Comparison of ENCODE assay signal across 19 cellular contexts in the genomic region with DNA sequence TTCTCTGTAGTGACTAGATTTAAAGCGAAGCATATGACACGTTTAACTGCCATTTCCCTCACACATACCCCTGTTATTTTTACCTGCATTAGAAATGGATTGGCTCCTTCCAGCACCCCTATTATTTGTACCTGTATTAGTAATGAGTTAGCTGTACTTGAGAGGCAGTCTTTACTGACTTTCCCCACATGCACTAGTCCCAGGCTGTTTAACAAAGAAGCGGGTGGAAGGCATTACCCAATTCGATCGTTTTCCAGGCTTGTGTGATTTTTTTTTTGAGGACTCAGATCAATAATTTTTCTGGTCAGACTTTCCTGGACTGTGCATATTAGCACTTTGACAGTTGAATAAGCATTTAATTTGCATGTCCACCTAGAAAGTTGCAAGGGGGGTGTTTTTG. TPM values are rescaled to one million over a fixed set of nuclear protein-coding genes. Genes with fewer than 3 reads are reported as not detected.
DNase-seq lines count a peak whose midpoint lies in the region; ATAC-seq and TF ChIP-seq lines count a peak whose summit lies in the region.
"Had no signal": no experiment of that assay in that cellular context is flagged by ENCODE, and none has a peak within 500 bp of the region (broad histone marks: within the 10 kb centered on the region; RNA-seq: fewer than 3 reads in every experiment).

No MANE protein-coding gene starts in this region.

- intact Hi-C loops in natural killer cell (cut with micrococcal nuclease) = no loop called here

- peak overlapping the region; percentile 34 for H3K27ac Mint-ChIP-seq in T-helper 2 cell treated with Interferon-gamma antibody and Interleukin-4, amounts not matched to agents 5 μg/mL and 100 μg/mL, for 36 hours
- peak overlapping the region; percentile 22 to 58 for H3K27ac Mint-ChIP-seq in natural killer cell
- H3K27ac Mint-ChIP-seq in natural killer cell treated with Interleukin-12 subunit alpha and Interleukin-12 subunit beta and Interleukin-15 and Interleukin-18, amount 100 ng/mL, for 72 hours = no peak overlapping the region

- ATAC-seq in natural killer cell (no peak), GM21723 (IDR thresholded peaks at IDR 0.05; ENCODE audit: unreplicated experiment) (no peak)
- no peak for ATAC-seq in natural killer cell treated with Interleukin-12 subunit alpha and Interleukin-12 subunit beta and Interleukin-15 and Interleukin-18, amount 100 ng/mL, for 72 hours

- H3K27me3 ChIP-seq in hepatocyte = no peaks in the 10 kb centered on the region
- H3K27me3 ChIP-seq: left lung, tibial artery had no signal

- no peak overlapping the region for H2AFZ ChIP-seq in hepatocyte

- H3K4me1 ChIP-seq in hepatocyte (ENCODE audit: insufficient read depth) = no peaks in the 10 kb centered on the region
- H3K4me1 ChIP-seq: prostate gland had no signal

- H3K27me3 Mint-ChIP-seq in T-helper 2 cell treated with Interferon-gamma antibody and Interleukin-4, amounts not matched to agents 5 μg/mL and 100 μg/mL, for 36 hours (ENCODE audit: low read depth) = no peaks in the 10 kb centered on the region
- H3K27me3 Mint-ChIP-seq in natural killer cell (ENCODE audit: low read depth in 2 of 2) = no peaks in the 10 kb centered on the region
- no peaks in the 10 kb centered on the region for H3K27me3 Mint-ChIP-seq in natural killer cell treated with Interleukin-12 subunit alpha and Interleukin-12 subunit beta and Interleukin-15 and Interleukin-18, amount 100 ng/mL, for 72 hours
- H3K27me3 Mint-ChIP-seq: stimulated activated naive CD8-positive, alpha-beta T cell treated with anti-CD3 and anti-CD28 coated beads, Interleukin-15, Interleukin-2, amounts not matched to agents 100 ng/mL and 50 ng/mL, for 24 hours had no signal

- DNase-seq in T-helper 2 cell treated with Interferon-gamma antibody and Interleukin-4, amounts not matched to agents 5 μg/mL and 100 μg/mL, for 36 hours (ENCODE audit: low spot score) = no peak
- DNase-seq in T-helper 2 cell = no peak
- DNase-seq in natural killer cell = no peak
- DNase-seq in natural killer cell treated with Interleukin-12 subunit alpha and Interleukin-12 subunit beta and Interleukin-15 and Interleukin-18, amount 100 ng/mL, for 72 hours (ENCODE audit: low spot score) = no peak
- no peak for DNase-seq in hepatocyte (ENCODE audit: low spot score)
- no peak for DNase-seq in NCI-H345 treated with DMSO at 0.1 percent for 48 hours (lab: John Stamatoyannopoulos, UW; ENCODE audit: unreplicated experiment)
- DNase-seq in stimulated activated CD4-positive, alpha-beta T cell treated with anti-CD3 and anti-CD28 coated beads, Interleukin-2, amount 100 ng/mL, for 24 hours = no peak
- DNase-seq: activated CD8-positive, alpha-beta memory T cell treated with anti-CD3 and anti-CD28 coated beads, Interleukin-2, amount 50 U/mL, for 4 hours; activated gamma-delta T cell treated with Interleukin-2 at 50 U/mL for 16 hours; erythroblast; foreskin fibroblast; left lung; NCI-H1092 treated with DMSO at 0.1 percent for 48 hours; NCI-H1930; tibial artery had no signal

- no peaks in the 10 kb centered on the region for H4K20me1 ChIP-seq in hepatocyte (ENCODE audit: insufficient read depth, poor library complexity, severe bottlenecking)

- no peak overlapping the region for H3K4me2 ChIP-seq in hepatocyte

- H3K4me3 ChIP-seq in hepatocyte = no peak overlapping the region
- H3K4me3 ChIP-seq: left lung, prostate gland, tibial artery had no signal

- WGBS in hepatocyte (ENCODE audit: low lambda C conversion rate, missing lambda C conversion rate) = 80% methylated on average over 5 of the region's 5 CpGs

- TF ChIP-seq CTCF in natural killer cell (IDR thresholded peaks at IDR 0.05) (no peak), hepatocyte (IDR thresholded peaks at IDR 0.05; ENCODE audit: poor library complexity) (no peak)

- no peaks in the 10 kb centered on the region for H3K9me3 Mint-ChIP-seq in T-helper 2 cell treated with Interferon-gamma antibody and Interleukin-4, amounts not matched to agents 5 μg/mL and 100 μg/mL, for 36 hours
- no peaks in the 10 kb centered on the region for H3K9me3 Mint-ChIP-seq in natural killer cell
- H3K9me3 Mint-ChIP-seq in natural killer cell treated with Interleukin-12 subunit alpha and Interleukin-12 subunit beta and Interleukin-15 and Interleukin-18, amount 100 ng/mL, for 72 hours = no peaks in the 10 kb centered on the region
- H3K9me3 Mint-ChIP-seq: stimulated activated naive CD8-positive, alpha-beta T cell treated with anti-CD3 and anti-CD28 coated beads, Interleukin-15, Interleukin-2, amounts not matched to agents 100 ng/mL and 50 ng/mL, for 24 hours had no signal

- no peak overlapping the region for H3K4me3 Mint-ChIP-seq in T-helper 2 cell treated with Interferon-gamma antibody and Interleukin-4, amounts not matched to agents 5 μg/mL and 100 μg/mL, for 36 hours
- no peak overlapping the region for H3K4me3 Mint-ChIP-seq in natural killer cell
- no peak overlapping the region for H3K4me3 Mint-ChIP-seq in natural killer cell treated with Interleukin-12 subunit alpha and Interleukin-12 subunit beta and Interleukin-15 and Interleukin-18, amount 100 ng/mL, for 72 hours
- H3K4me3 Mint-ChIP-seq: stimulated activated naive CD8-positive, alpha-beta T cell treated with anti-CD3 and anti-CD28 coated beads, Interleukin-15, Interleukin-2, amounts not matched to agents 100 ng/mL and 50 ng/mL, for 24 hours had no signal

- H3K36me3 ChIP-seq in hepatocyte (replicated peaks; ENCODE audit: insufficient read depth, low read depth) = peaks cover 5% of the 10 kb centered on the region

- H3K36me3 Mint-ChIP-seq in T-helper 2 cell treated with Interferon-gamma antibody and Interleukin-4, amounts not matched to agents 5 μg/mL and 100 μg/mL, for 36 hours (ENCODE audit: low read depth) = peaks cover 65% of the 10 kb centered on the region
- peaks cover 5% of the 10 kb centered on the region for H3K36me3 Mint-ChIP-seq in natural killer cell
- H3K36me3 Mint-ChIP-seq in natural killer cell treated with Interleukin-12 subunit alpha and Interleukin-12 subunit beta and Interleukin-15 and Interleukin-18, amount 100 ng/mL, for 72 hours = peaks cover 36% of the 10 kb centered on the region

- peak overlapping the region; percentile 6 for H3K27ac ChIP-seq in hepatocyte
- H3K27ac ChIP-seq: 22Rv1, left lung, prostate gland, tibial artery had no signal

- peaks cover 6% of the 10 kb centered on the region for H3K79me2 ChIP-seq in hepatocyte

- H3K9me2 ChIP-seq in hepatocyte (replicated peaks; ENCODE audit: insufficient read depth) = no peaks in the 10 kb centered on the region

- H3K9me3 ChIP-seq in hepatocyte (ENCODE audit: low read depth) = no peaks in the 10 kb centered on the region
- H3K9me3 ChIP-seq: left lung, prostate gland, tibial artery had no signal

- peaks cover 16% of the 10 kb centered on the region for H3K4me1 Mint-ChIP-seq in T-helper 2 cell treated with Interferon-gamma antibody and Interleukin-4, amounts not matched to agents 5 μg/mL and 100 μg/mL, for 36 hours (ENCODE audit: low read depth)
- peaks cover 30 to 31% of the 10 kb centered on the region in 2 donors for H3K4me1 Mint-ChIP-seq in natural killer cell
- peaks cover 18 to 23% of the 10 kb centered on the region in 2 donors for H3K4me1 Mint-ChIP-seq in natural killer cell treated with Interleukin-12 subunit alpha and Interleukin-12 subunit beta and Interleukin-15 and Interleukin-18, amount 100 ng/mL, for 72 hours (ENCODE audit: low read depth in 2 of 2)

RNA-seq across cellular contexts. Expression of gene RAD52, which starts 46.4 kb away (rescaled TPM):
- total RNA-seq in natural killer cell (10 to 100 TPM in 2 of 3 donors, 1 to 10 TPM in 1; 9.4 to 15.5 (median 13.7) TPM), hepatocyte (11.8 and 13.4 TPM in 2 replicates)
- 10 to 100 TPM; 17.0 to 24.9 TPM for total RNA-seq in natural killer cell treated with Interleukin-12 subunit alpha and Interleukin-12 subunit beta and Interleukin-15 and Interleukin-18, amount 100 ng/mL, for 72 hours
- 6.3 and 6.6 TPM in 2 replicates for polyA plus RNA-seq in hepatocyte

Comparison
In these comparisons a context has a peak if more than half of its experiments do, and no peak if none do; other contexts are left out.
1. H3K27ac Mint-ChIP-seq: peak in T-helper 2 cell treated with Interferon-gamma antibody and Interleukin-4, amounts not matched to agents 5 μg/mL and 100 μg/mL, for 36 hours (single experiment) and natural killer cell (2 of 2); none in natural killer cell treated with Interleukin-12 subunit alpha and Interleukin-12 subunit beta and Interleukin-15 and Interleukin-18, amount 100 ng/mL, for 72 hours (0 of 2).